Comparison of ENCODE assay signal across 8 cellular contexts in the genomic region with DNA sequence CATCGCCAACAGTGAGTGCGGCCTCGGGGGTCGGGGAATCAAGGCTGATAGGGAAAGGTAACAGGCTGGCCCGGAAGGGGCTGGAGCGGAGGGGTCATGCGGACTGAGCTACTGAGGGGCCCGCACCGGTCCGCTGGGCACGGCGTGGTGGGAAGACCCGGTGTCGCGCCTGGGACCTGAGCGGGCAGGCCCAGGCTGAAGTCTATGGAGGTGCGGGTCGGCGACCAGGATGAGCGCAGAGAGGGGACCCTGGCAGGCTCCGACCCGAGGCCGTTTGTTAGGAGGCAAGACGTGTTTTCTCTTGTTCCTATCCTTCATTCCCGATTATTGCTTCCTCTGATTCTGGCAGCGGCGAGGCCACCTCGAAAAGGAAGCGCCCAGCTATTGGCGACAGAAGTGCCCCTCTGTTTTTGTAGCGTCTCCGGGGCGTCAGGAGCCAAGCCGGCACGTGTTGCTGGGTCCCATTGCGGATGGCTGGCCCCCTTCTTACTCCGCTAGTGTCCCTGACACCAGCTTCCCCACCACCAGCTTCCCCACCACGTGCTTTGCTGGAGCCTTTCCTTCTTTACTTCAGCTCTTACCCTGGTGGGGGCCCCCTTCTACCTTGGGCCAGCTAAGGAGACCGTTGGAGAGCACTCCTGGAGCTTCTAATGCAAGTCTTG. TPM values are rescaled to one million over a fixed set of nuclear protein-coding genes. Genes with fewer than 3 reads are reported as not detected.
DNase-seq lines count a peak whose midpoint lies in the region; ATAC-seq and TF ChIP-seq lines count a peak whose summit lies in the region.

No MANE protein-coding gene starts in this region.

- in situ Hi-C loops in gastrocnemius medialis (cut with MboI; ENCODE audit: low sequenced_read_pairs in 4 of 4): loop anchor here in 2 of 4 donors (10.0 kb wide), 1 partner anchor 60 kb away; a partner anchor contains a TSS

- H3K4me3 ChIP-seq in gastrocnemius medialis: peak overlapping the region; percentile 77 to 98 (median 84)

- no peak for TF ChIP-seq CTCF in gastrocnemius medialis (IDR thresholded peaks at IDR 0.05 in 4 of 5, conservative IDR thresholded peaks at IDR 0.05 in 1 of 5)

- H3K27me3 ChIP-seq in gastrocnemius medialis: no peaks in the 10 kb centered on the region

- peaks cover 20 to 26% of the 10 kb centered on the region in 2 donors for H3K4me1 ChIP-seq in gastrocnemius medialis

- H3K27ac ChIP-seq in gastrocnemius medialis: peak overlapping the region; percentile 85 to 93 (median 92)

- H3K36me3 ChIP-seq in gastrocnemius medialis: peaks cover 2 to 34% of the 10 kb centered on the region in 2 donors

- DNase-seq in CD1c-positive myeloid dendritic cell (ENCODE audit: extremely low spot score) (peak; percentile 25), LHCN-M2 (ENCODE audit: low read depth) (peak; percentile 23), left ventricle myocardium superior (peak; percentile 60), gastrocnemius medialis (no peak), DMS79 (lab: John Stamatoyannopoulos, UW) (no peak), cerebellum (ENCODE audit: low spot score) (no peak)
- peak; percentile 34 for DNase-seq in activated naive CD4-positive, alpha-beta T cell treated with Interleukin-2 at 50 U/mL for 16 hours

- no peaks in the 10 kb centered on the region for H3K9me3 ChIP-seq in gastrocnemius medialis

- ATAC-seq in GM21526 (IDR thresholded peaks at IDR 0.05; ENCODE audit: low FRiP score, unreplicated experiment): peak; percentile 11
- peak; percentile 34 for ATAC-seq in left ventricle myocardium superior
- peak; percentile 32 to 37 for ATAC-seq in gastrocnemius medialis

- intact Hi-C loops in left ventricle myocardium superior (cut with micrococcal nuclease) (no loop called here), gastrocnemius medialis (cut with DNase I; ENCODE audit: low total_unique reads) (loop anchor here (1.0 to 10.0 kb wide), 5 partner anchors 11 to 290 kb away; a partner anchor contains a TSS)

- no peak for TF ChIP-seq POLR2A in gastrocnemius medialis (IDR thresholded peaks at IDR 0.05)

RNA-seq across cellular contexts. Expression of a gene that starts 0.6 kb away (rescaled TPM):
- total RNA-seq in LHCN-M2 (2014; rRNA removed) (247 and 307 TPM in 2 replicates), left ventricle myocardium superior (77.1 TPM), gastrocnemius medialis (100 to 1,000 TPM; 109 to 204 (median 127) TPM), cerebellum (51.6 TPM)
- 139 TPM for polyA plus RNA-seq in LHCN-M2 (2012)

RNA-seq across cellular contexts. Expression of a gene that starts 11.5 kb away (rescaled TPM):
- 1,853 and 1,922 TPM in 2 replicates for total RNA-seq in LHCN-M2 (2014; rRNA removed)
- 8,168 TPM for polyA plus RNA-seq in LHCN-M2 (2012)
- 1,980 TPM for total RNA-seq in left ventricle myocardium superior
- total RNA-seq in gastrocnemius medialis: 1,000 to 10,000 TPM; 1,323 to 2,217 (median 1,977) TPM
- 763 TPM for total RNA-seq in cerebellum

RNA-seq across cellular contexts. Expression of a gene that starts 13.1 kb away (rescaled TPM):
- total RNA-seq in LHCN-M2 (2014; rRNA removed) (3.6 and 3.8 TPM in 2 replicates), left ventricle myocardium superior (5.5 TPM), gastrocnemius medialis (1 to 10 TPM; 3.1 to 9.1 (median 3.7) TPM), cerebellum (9.4 TPM)
- polyA plus RNA-seq in LHCN-M2 (2012): 3.3 TPM

RNA-seq across cellular contexts. Expression of a gene that starts 23.1 kb away (rescaled TPM):
- 169 and 173 TPM in 2 replicates for total RNA-seq in LHCN-M2 (2014; rRNA removed)
- polyA plus RNA-seq in LHCN-M2 (2012): 94.6 TPM
- 28.0 TPM for total RNA-seq in left ventricle myocardium superior
- 10 to 100 TPM; 45.9 to 77.7 (median 62.1) TPM for total RNA-seq in gastrocnemius medialis
- total RNA-seq in cerebellum: 32.2 TPM

RNA-seq across cellular contexts. Expression of a gene that starts 25.0 kb away (rescaled TPM):
- total RNA-seq in LHCN-M2 (2014; rRNA removed): 1.7 TPM in 1 of 2 replicates, not detected in the other
- polyA plus RNA-seq in LHCN-M2 (2012): 0.73 TPM
- total RNA-seq in left ventricle myocardium superior: 2.9 TPM
- 1 to 10 TPM in 3 of 4 donors, under 1 TPM in 1; 0.15 to 2.1 (median 1.1) TPM for total RNA-seq in gastrocnemius medialis
- total RNA-seq in cerebellum: 4.7 TPM

Comparison
In these comparisons a context has a peak if more than half of its experiments do, and no peak if none do; other contexts are left out.
1. DNase-seq: peak in CD1c-positive myeloid dendritic cell (single experiment), LHCN-M2 (single experiment), activated naive CD4-positive, alpha-beta T cell treated with Interleukin-2 at 50 U/mL for 16 hours (single experiment) and left ventricle myocardium superior (single experiment); none in gastrocnemius medialis (0 of 2), DMS79 (single experiment) and cerebellum (single experiment).
2. Peak in every context shown above with its lines, with median percentiles within 50 percentile points of each other: ATAC-seq.